28 cellular contexts compared by ENCODE assay signal in the genomic region with DNA sequence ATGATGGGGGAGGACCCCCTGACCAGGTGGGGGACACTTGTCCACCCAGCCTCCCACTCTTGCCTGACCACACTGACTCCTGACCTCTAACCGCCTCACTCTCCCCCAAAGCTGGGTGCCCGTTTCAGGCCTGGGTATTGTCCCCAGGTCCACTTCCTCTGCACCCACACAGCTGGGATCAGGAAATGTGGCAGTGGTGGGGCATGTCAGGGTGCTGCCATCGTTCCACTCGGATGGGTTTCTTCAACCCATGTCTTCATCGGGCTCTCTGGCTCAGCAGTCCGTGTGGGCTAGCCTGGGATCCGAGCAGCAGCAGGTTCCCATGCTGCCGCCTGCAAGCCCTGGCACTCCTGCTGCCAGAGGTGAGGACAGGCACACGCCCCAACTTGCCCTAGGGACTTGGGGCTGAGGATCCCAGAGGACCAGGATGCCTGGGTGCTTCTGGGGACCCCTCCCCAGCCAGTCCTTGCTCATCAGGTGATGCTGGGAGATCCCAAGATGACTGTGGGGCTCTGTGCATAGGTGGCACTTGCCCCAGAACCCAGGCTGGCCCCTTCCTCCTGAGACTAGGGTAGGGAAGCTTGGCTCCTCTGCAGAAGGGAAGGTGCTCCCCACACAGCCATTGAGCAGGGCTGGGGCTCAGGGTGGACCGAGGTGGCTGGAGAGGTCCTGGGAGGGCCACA. TPM values are rescaled to one million over a fixed set of nuclear protein-coding genes. Genes with fewer than 3 reads are reported as not detected.
DNase-seq lines count a peak whose midpoint lies in the region; ATAC-seq, FAIRE-seq and TF ChIP-seq lines count a peak whose summit lies in the region.
"Had no signal": no experiment of that assay in that cellular context is flagged by ENCODE, and none has a peak within 500 bp of the region (broad histone marks: within the 10 kb centered on the region; RNA-seq: fewer than 3 reads in every experiment).

No MANE protein-coding gene starts in this region.

- no peaks in the 10 kb centered on the region for H3K36me3 ChIP-seq in bronchial epithelial cell (ENCODE audit: control insufficient read depth, insufficient read depth, low read length)
- H3K36me3 ChIP-seq: Peyer's patch, thoracic aorta, vagina had no signal

- no peak for TF ChIP-seq CTCF in natural killer cell (IDR thresholded peaks at IDR 0.05)
- TF ChIP-seq CTCF in bronchial epithelial cell (IDR thresholded peaks at IDR 0.05; ENCODE audit: insufficient read depth, low read length, severe bottlenecking): no peak
- TF ChIP-seq CTCF in nephron (IDR thresholded peaks at IDR 0.05; ENCODE audit: unreplicated experiment in 3 of 3): no peak

- intact Hi-C loops in natural killer cell (cut with micrococcal nuclease): no loop called here

- no peak for FAIRE-seq in bronchial epithelial cell (lab: Jason Lieb, UNC)
- FAIRE-seq: endothelial cell of umbilical vein, G401.6, HTR-8/SVneo had no signal

- no peak overlapping the region for H3K4me3 Mint-ChIP-seq in natural killer cell treated with Interleukin-12 subunit alpha and Interleukin-12 subunit beta and Interleukin-15 and Interleukin-18, amount 100 ng/mL, for 72 hours
- no peak overlapping the region for H3K4me3 Mint-ChIP-seq in natural killer cell
- H3K4me3 Mint-ChIP-seq in nephron: peak overlapping the region in 2 of 3 experiments; percentile 24 to 26
- H3K4me3 Mint-ChIP-seq: stimulated activated naive B cell treated with anti-CD40 and anti-IgM and Interleukin-4, amounts not matched to agents 10 μg/mL and 1 μg/mL and 100 μg/mL, for 72 hours; T-helper 1 cell treated with Interleukin-12 subunit alpha and Interleukin-12 subunit beta and Interleukin-4 antibody, amounts not matched to agents 30 μg/mL and 1 μg/mL, for 36 hours had no signal

- no peaks in the 10 kb centered on the region for H3K36me3 Mint-ChIP-seq in natural killer cell treated with Interleukin-12 subunit alpha and Interleukin-12 subunit beta and Interleukin-15 and Interleukin-18, amount 100 ng/mL, for 72 hours
- H3K36me3 Mint-ChIP-seq in natural killer cell (no peaks in the 10 kb centered on the region), nephron (ENCODE audit: low read depth) (no peaks in the 10 kb centered on the region)

- H3K9me3 Mint-ChIP-seq in natural killer cell treated with Interleukin-12 subunit alpha and Interleukin-12 subunit beta and Interleukin-15 and Interleukin-18, amount 100 ng/mL, for 72 hours: no peaks in the 10 kb centered on the region
- H3K9me3 Mint-ChIP-seq in natural killer cell (no peaks in the 10 kb centered on the region), nephron (no peaks in the 10 kb centered on the region)
- H3K9me3 Mint-ChIP-seq: T-helper 1 cell treated with Interleukin-12 subunit alpha and Interleukin-12 subunit beta and Interleukin-4 antibody, amounts not matched to agents 30 μg/mL and 1 μg/mL, for 36 hours had no signal

- no peak overlapping the region for H3K4me3 ChIP-seq in bronchial epithelial cell (ENCODE audit: low read depth, low read length)
- H3K4me3 ChIP-seq: Peyer's patch, thoracic aorta, vagina had no signal

- H3K4me1 Mint-ChIP-seq in natural killer cell treated with Interleukin-12 subunit alpha and Interleukin-12 subunit beta and Interleukin-15 and Interleukin-18, amount 100 ng/mL, for 72 hours (ENCODE audit: low read depth in 2 of 2): peaks cover 5 to 14% of the 10 kb centered on the region in 2 donors
- peaks cover 1 to 19% of the 10 kb centered on the region in 2 donors for H3K4me1 Mint-ChIP-seq in natural killer cell
- H3K4me1 Mint-ChIP-seq in nephron: peaks cover 33% of the 10 kb centered on the region

- H3K27me3 ChIP-seq in bronchial epithelial cell (ENCODE audit: control insufficient read depth, insufficient read depth, low read length): no peaks in the 10 kb centered on the region
- H3K27me3 ChIP-seq: Peyer's patch, vagina had no signal

- H3K27me3 Mint-ChIP-seq in natural killer cell treated with Interleukin-12 subunit alpha and Interleukin-12 subunit beta and Interleukin-15 and Interleukin-18, amount 100 ng/mL, for 72 hours: peaks cover 9 to 10% of the 10 kb centered on the region in 2 donors
- H3K27me3 Mint-ChIP-seq in natural killer cell (ENCODE audit: low read depth in 2 of 2): peaks cover 0 to 15% of the 10 kb centered on the region in 2 donors
- peaks cover 11% of the 10 kb centered on the region for H3K27me3 Mint-ChIP-seq in nephron (ENCODE audit: low read depth)

- no peak for ATAC-seq in natural killer cell treated with Interleukin-12 subunit alpha and Interleukin-12 subunit beta and Interleukin-15 and Interleukin-18, amount 100 ng/mL, for 72 hours
- no peak for ATAC-seq in natural killer cell
- ATAC-seq in HG03159 (IDR thresholded peaks at IDR 0.05; ENCODE audit: unreplicated experiment): no peak
- ATAC-seq: stimulated activated naive B cell treated with anti-CD40 and anti-IgM and Interleukin-4, amounts not matched to agents 10 μg/mL and 1 μg/mL and 100 μg/mL, for 72 hours had no signal

- H3K27ac Mint-ChIP-seq in natural killer cell treated with Interleukin-12 subunit alpha and Interleukin-12 subunit beta and Interleukin-15 and Interleukin-18, amount 100 ng/mL, for 72 hours: no peak overlapping the region
- H3K27ac Mint-ChIP-seq in natural killer cell (no peak overlapping the region), nephron (peak overlapping the region in 1 of 3 experiments; percentile 33)
- H3K27ac Mint-ChIP-seq: stimulated activated naive B cell treated with anti-CD40 and anti-IgM and Interleukin-4, amounts not matched to agents 10 μg/mL and 1 μg/mL and 100 μg/mL, for 72 hours; T-helper 1 cell treated with Interleukin-12 subunit alpha and Interleukin-12 subunit beta and Interleukin-4 antibody, amounts not matched to agents 30 μg/mL and 1 μg/mL, for 36 hours had no signal

- DNase-seq in natural killer cell treated with Interleukin-12 subunit alpha and Interleukin-12 subunit beta and Interleukin-15 and Interleukin-18, amount 100 ng/mL, for 72 hours (ENCODE audit: low spot score): peak; percentile 59
- DNase-seq in natural killer cell (no peak), bronchial epithelial cell (ENCODE audit: low read depth) (peak; percentile 55), ureter (ENCODE audit: low spot score) (no peak), NCI-H82 treated with DMSO at 0.1 percent for 48 hours (lab: John Stamatoyannopoulos, UW; ENCODE audit: unreplicated experiment) (no peak)
- DNase-seq: activated T-cell treated with anti-CD3 and anti-CD28 coated beads, Interleukin-2, amount 50 U/mL, for 48 hours; central memory CD4-positive, alpha-beta T cell; DMS53; KG1; NCI-H146; NCI-H2171; NCI-H524 treated with DMSO at 0.1 percent for 48 hours; occipital lobe; stimulated activated CD4-positive, alpha-beta T cell treated with anti-CD3 and anti-CD28 coated beads, Interleukin-12 subunit alpha, Interleukin-12 subunit beta, amount 100 ng/mL, for 4 hours; stimulated activated CD4-positive, alpha-beta T cell treated with anti-CD3 and anti-CD28 coated beads, Interleukin-4, amount 100 ng/mL, for 24 hours; stimulated activated naive B cell treated with anti-CD40 and anti-IgM and Interleukin-4, amounts not matched to agents 10 μg/mL and 1 μg/mL and 100 μg/mL, for 72 hours had no signal

RNA-seq across cellular contexts. Expression of gene CLBA1, which starts 2.9 kb away (rescaled TPM):
- 1 to 10 TPM; 1.2 to 1.5 TPM for total RNA-seq in natural killer cell treated with Interleukin-12 subunit alpha and Interleukin-12 subunit beta and Interleukin-15 and Interleukin-18, amount 100 ng/mL, for 72 hours
- 1 to 10 TPM; 1.2 to 1.8 (median 1.3) TPM for total RNA-seq in natural killer cell
- total RNA-seq in bronchial epithelial cell: 8.4 and 14.1 TPM in 2 replicates
- total RNA-seq in ureter: 17.3 TPM

RNA-seq across cellular contexts. Expression of gene AHNAK2, which starts 4.5 kb away (rescaled TPM):
- not detected for total RNA-seq in natural killer cell treated with Interleukin-12 subunit alpha and Interleukin-12 subunit beta and Interleukin-15 and Interleukin-18, amount 100 ng/mL, for 72 hours
- total RNA-seq in natural killer cell (under 1 TPM in 1 of 3 donors, not detected in 2; 0.05 TPM), bronchial epithelial cell (367 and 620 TPM in 2 replicates), ureter (34.5 TPM)

RNA-seq across cellular contexts. Expression of gene CDCA4, which starts 38.2 kb away (rescaled TPM):
- 10 to 100 TPM; 39.9 to 71.5 TPM for total RNA-seq in natural killer cell treated with Interleukin-12 subunit alpha and Interleukin-12 subunit beta and Interleukin-15 and Interleukin-18, amount 100 ng/mL, for 72 hours
- total RNA-seq in natural killer cell: 10 to 100 TPM; 10.3 to 20.7 (median 16.6) TPM
- total RNA-seq in bronchial epithelial cell: 35.5 and 50.8 TPM in 2 replicates
- total RNA-seq in ureter: 8.1 TPM

RNA-seq across cellular contexts. Expression of gene PLD4, which starts 58.0 kb away (rescaled TPM):
- total RNA-seq in natural killer cell treated with Interleukin-12 subunit alpha and Interleukin-12 subunit beta and Interleukin-15 and Interleukin-18, amount 100 ng/mL, for 72 hours: not detected
- 1 to 10 TPM; 1.7 to 7.2 (median 2.9) TPM for total RNA-seq in natural killer cell
- total RNA-seq in bronchial epithelial cell: not detected in 2 replicates
- 2.6 TPM for total RNA-seq in ureter
- total RNA-seq: dermis microvascular lymphatic vessel endothelial cell, glomerular endothelial cell, SK-MEL-5, vagina had no signal

Comparison
In these comparisons a context has a peak if more than half of its experiments do, and no peak if none do; other contexts are left out.
1. DNase-seq: peak in natural killer cell treated with Interleukin-12 subunit alpha and Interleukin-12 subunit beta and Interleukin-15 and Interleukin-18, amount 100 ng/mL, for 72 hours (single experiment) and bronchial epithelial cell (single experiment); none in natural killer cell (single experiment), ureter (single experiment) and NCI-H82 treated with DMSO at 0.1 percent for 48 hours (single experiment).
2. H3K4me3 Mint-ChIP-seq: peak in nephron (2 of 3); none in natural killer cell treated with Interleukin-12 subunit alpha and Interleukin-12 subunit beta and Interleukin-15 and Interleukin-18, amount 100 ng/mL, for 72 hours (single experiment) and natural killer cell (single experiment).
3. RNA of gene AHNAK2, which starts 4.5 kb away (total RNA-seq): 367 to 620 TPM in bronchial epithelial cell and 34.5 TPM in ureter (single experiment); not detected in natural killer cell treated with Interleukin-12 subunit alpha and Interleukin-12 subunit beta and Interleukin-15 and Interleukin-18, amount 100 ng/mL, for 72 hours and 0.05 TPM in natural killer cell; every median in the first group is over 10 times any median in the second.